ENCODE assay signal across 16 cellular contexts in genomic region chr5:76831108-76831447, GRCh38. TPM values are rescaled to one million over a fixed set of nuclear protein-coding genes. Genes with fewer than 3 reads are reported as not detected.
DNase-seq lines count a peak whose midpoint lies in the region; ATAC-seq, FAIRE-seq and TF ChIP-seq lines count a peak whose summit lies in the region.
"Had no signal": no experiment of that assay in that cellular context is flagged by ENCODE, and none has a peak within 500 bp of the region (broad histone marks: within the 10 kb centered on the region; RNA-seq: fewer than 3 reads in every experiment).

No MANE protein-coding gene starts in this region.

- no peaks in the 10 kb centered on the region for H3K9me3 Mint-ChIP-seq in nephron progenitor cell
- no peaks in the 10 kb centered on the region for H3K9me3 Mint-ChIP-seq in immature natural killer cell
- H3K9me3 Mint-ChIP-seq: activated B cell treated with CpG ODN at 0.5 μM for 24 hours, H9 had no signal

- no peak overlapping the region for H3K4me3 ChIP-seq in MG63
- H3K4me3 ChIP-seq: PC-9, transverse colon had no signal

- no peaks in the 10 kb centered on the region for H3K9me3 ChIP-seq in MG63
- H3K9me3 ChIP-seq: transverse colon had no signal

- DNase-seq in MG63 (peak; percentile 6), dermis blood vessel endothelial cell (peak; percentile 90), nephron progenitor cell (no peak), NCI-H748 (lab: John Stamatoyannopoulos, UW; ENCODE audit: unreplicated experiment) (no peak), DMS 273 treated with DMSO at 0.1 percent for 48 hours (lab: John Stamatoyannopoulos, UW) (no peak), immature natural killer cell (no peak)
- DNase-seq: activated B cell treated with CpG ODN at 0.5 μM for 24 hours; activated naive CD4-positive, alpha-beta T cell; H9; NCI-H187 treated with DMSO at 0.1 percent for 48 hours; posterior cingulate gyrus; transverse colon had no signal

- H3K27ac Mint-ChIP-seq in nephron progenitor cell (peak overlapping the region; percentile 66), immature natural killer cell (no peak overlapping the region)
- H3K27ac Mint-ChIP-seq: activated B cell treated with CpG ODN at 0.5 μM for 24 hours, H9 had no signal

- no peaks in the 10 kb centered on the region for H3K36me3 ChIP-seq in MG63

- H3K27me3 Mint-ChIP-seq in nephron progenitor cell (ENCODE audit: low read depth, poor library complexity) (no peaks in the 10 kb centered on the region), immature natural killer cell (ENCODE audit: low read depth in 3 of 3) (peaks cover 0 to 6% (median 0%) of the 10 kb centered on the region in 3 donors)
- H3K27me3 Mint-ChIP-seq: activated B cell treated with CpG ODN at 0.5 μM for 24 hours had no signal

- peak; percentile 34 for FAIRE-seq in G401.6 (lab: Jason Lieb, UNC)
- FAIRE-seq: D721Med had no signal

- H3K4me1 Mint-ChIP-seq in nephron progenitor cell (no peaks in the 10 kb centered on the region), immature natural killer cell (no peaks in the 10 kb centered on the region)
- H3K4me1 Mint-ChIP-seq: activated B cell treated with CpG ODN at 0.5 μM for 24 hours had no signal

- TF ChIP-seq CTCF in nephron progenitor cell (IDR thresholded peaks at IDR 0.05) = no peak

- no peak overlapping the region for H3K4me3 Mint-ChIP-seq in nephron progenitor cell
- H3K4me3 Mint-ChIP-seq in immature natural killer cell = no peak overlapping the region
- H3K4me3 Mint-ChIP-seq: activated B cell treated with CpG ODN at 0.5 μM for 24 hours, H9 had no signal

- H3K36me3 Mint-ChIP-seq in nephron progenitor cell (ENCODE audit: low read depth) (no peaks in the 10 kb centered on the region), immature natural killer cell (no peaks in the 10 kb centered on the region)

- no peaks in the 10 kb centered on the region for H3K27me3 ChIP-seq in MG63
- H3K27me3 ChIP-seq: transverse colon had no signal

- ATAC-seq in GM18870 (IDR thresholded peaks at IDR 0.05; ENCODE audit: unreplicated experiment) = no peak

RNA-seq across cellular contexts. Expression of gene F2RL1, which starts 12.2 kb away (rescaled TPM):
- 1.2 TPM in 2 replicates for total RNA-seq in MG63 (2014; rRNA removed; shearing (Covaris generic); ENCODE audit: low replicate concordance)
- 24.0 and 30.0 TPM in 2 replicates for total RNA-seq in dermis blood vessel endothelial cell
- polyA plus RNA-seq in immature natural killer cell = 1 to 10 TPM in 1 of 3 donors, under 1 TPM in 1, not detected in 1; 0.53 to 2.1 TPM

RNA-seq across cellular contexts. Expression of gene S100Z, which starts 18.7 kb away (rescaled TPM):
- not detected in 2 replicates for total RNA-seq in MG63 (2014; rRNA removed; shearing (Covaris generic); ENCODE audit: low replicate concordance)
- not detected in 2 replicates for total RNA-seq in dermis blood vessel endothelial cell
- polyA plus RNA-seq in immature natural killer cell = 1 to 10 TPM in 1 of 3 donors, under 1 TPM in 1, not detected in 1; 0.73 to 2.5 TPM
- total RNA-seq: activated B cell treated with CpG ODN at 0.5 μM for 24 hours, H9, PC-9 had no signal

Comparison
In these comparisons a context has a peak if more than half of its experiments do, and no peak if none do; other contexts are left out.
1. DNase-seq: peak in MG63 (single experiment) and dermis blood vessel endothelial cell (single experiment); none in nephron progenitor cell (single experiment), NCI-H748 (single experiment), DMS 273 treated with DMSO at 0.1 percent for 48 hours (single experiment) and immature natural killer cell (0 of 3).
2. RNA of gene F2RL1, which starts 12.2 kb away (total RNA-seq): 24.0 to 30.0 TPM in dermis blood vessel endothelial cell; 1.2 TPM in MG63; every median in the first group is over 10 times any median in the second.